Comparison of ENCODE assay signal across 17 cellular contexts in the genomic region with DNA sequence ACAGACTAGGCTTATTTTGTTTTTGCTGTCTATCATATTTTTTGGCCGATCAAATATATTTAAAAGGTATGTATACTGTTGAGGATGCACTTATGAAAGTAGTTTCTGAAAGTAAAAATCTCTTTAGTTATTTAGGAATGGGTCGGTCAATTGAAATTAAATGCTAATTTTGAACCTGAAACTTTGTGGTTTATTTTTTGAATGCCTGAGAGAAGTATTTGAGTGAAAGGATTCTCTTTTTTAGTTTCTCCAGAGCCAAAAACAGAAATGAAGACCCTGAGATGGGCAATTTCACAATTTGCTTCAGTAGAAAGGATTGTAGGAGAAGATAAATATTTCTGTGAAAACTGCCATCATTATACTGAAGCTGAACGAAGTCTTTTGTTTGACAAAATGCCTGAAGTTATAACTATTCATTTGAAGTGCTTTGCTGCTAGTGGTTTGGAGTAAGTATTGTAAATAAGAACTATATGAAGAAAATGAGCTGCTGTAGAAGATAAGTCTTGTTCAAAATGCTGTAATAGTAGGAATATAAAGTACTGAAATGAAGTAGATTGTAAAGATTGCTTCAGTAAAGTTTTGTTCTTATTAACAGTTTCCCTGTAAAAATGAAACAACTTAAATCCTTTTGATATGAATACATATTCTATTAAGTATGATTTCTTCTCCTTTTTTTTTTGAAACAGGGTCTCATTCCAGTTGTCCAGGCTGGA.
"Had no signal": no experiment of that assay in that cellular context is flagged by ENCODE, and none has a peak within 500 bp of the region (broad histone marks: within the 10 kb centered on the region; RNA-seq: fewer than 3 reads in every experiment).

No MANE protein-coding gene starts in this region.

- H3K4me1 ChIP-seq: body of pancreas, parathyroid adenoma, SJCRH30, thyroid gland had no signal

- DNase-seq: activated CD4-positive, alpha-beta T cell treated with anti-CD3 and anti-CD28 coated beads for 4 hours; body of pancreas; central memory CD4-positive, alpha-beta T cell; hypothalamus; kidney; SJCRH30; stimulated activated CD4-positive, alpha-beta T cell treated with anti-CD3 and anti-CD28 coated beads, Interleukin-4, amount 100 ng/mL, for 4 hours; stimulated activated naive CD4-positive, alpha-beta T cell; thyroid gland had no signal

- H3K27me3 Mint-ChIP-seq: activated naive CD8-positive, alpha-beta T cell had no signal

- H3K4me3 Mint-ChIP-seq: activated naive CD8-positive, alpha-beta T cell; mesothelial cell of epicardium; nephron; WTC11 had no signal

- H3K27me3 ChIP-seq: body of pancreas, SJCRH30, thyroid gland had no signal

- H3K27ac Mint-ChIP-seq: activated naive CD8-positive, alpha-beta T cell; mesothelial cell of epicardium; nephron; WTC11 had no signal

- H3K27ac ChIP-seq: body of pancreas, parathyroid adenoma, SJCRH30, thyroid gland had no signal

- H3K4me3 ChIP-seq: body of pancreas, lung, SJCRH30, thyroid gland had no signal

- H3K9me3 Mint-ChIP-seq: mesothelial cell of epicardium, nephron, WTC11 had no signal

- H3K4me1 Mint-ChIP-seq: mesothelial cell of epicardium, nephron, WTC11 had no signal

- H3K79me2 ChIP-seq: parathyroid adenoma had no signal

- H3K9me3 ChIP-seq: body of pancreas, SJCRH30, thyroid gland had no signal

- ATAC-seq: body of pancreas, left lobe of liver, sciatic nerve, WTC11 had no signal

- H2AFZ ChIP-seq: parathyroid adenoma had no signal
